12 cellular contexts compared by ENCODE assay signal in the genomic region with DNA sequence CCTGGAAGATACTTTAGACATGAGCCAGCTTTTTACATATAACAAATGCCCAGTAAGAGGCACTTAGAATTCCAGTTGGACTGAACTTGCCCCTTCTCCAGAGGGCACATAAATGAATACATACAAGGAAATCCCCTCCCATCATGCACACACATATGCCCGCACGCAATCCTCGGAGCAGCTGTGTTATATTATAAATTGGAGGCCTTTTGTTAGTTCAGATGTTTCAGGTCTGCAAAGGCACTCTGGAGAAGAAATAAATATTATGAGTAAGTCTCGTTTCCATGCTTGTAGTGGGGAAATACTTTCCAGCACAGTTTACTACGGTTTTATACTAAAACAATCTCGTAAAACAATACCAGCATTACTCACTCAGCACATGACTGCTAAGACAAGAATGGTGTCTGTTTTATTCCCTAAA. TPM values are rescaled to one million over a fixed set of nuclear protein-coding genes. Genes with fewer than 3 reads are reported as not detected.
DNase-seq lines count a peak whose midpoint lies in the region; ATAC-seq and TF ChIP-seq lines count a peak whose summit lies in the region.
"Had no signal": no experiment of that assay in that cellular context is flagged by ENCODE, and none has a peak within 500 bp of the region (broad histone marks: within the 10 kb centered on the region; RNA-seq: fewer than 3 reads in every experiment).

No MANE protein-coding gene starts in this region.

- no peak overlapping the region for H3K9ac ChIP-seq in SK-N-MC (ENCODE audit: insufficient read length)

- peak overlapping the region; percentile 76 for H3K27ac ChIP-seq in SK-N-MC
- H3K27ac ChIP-seq in psoas muscle: peak overlapping the region; percentile 31
- no peak overlapping the region for H3K27ac ChIP-seq in CD8-positive, alpha-beta memory T cell (ENCODE audit: low read depth, low read length)
- H3K27ac ChIP-seq: C4-2B had no signal

- intact Hi-C loops in psoas muscle (cut with DNase I): no loop called here

- no peaks in the 10 kb centered on the region for H3K9me3 Mint-ChIP-seq in CD8-positive, alpha-beta memory T cell
- H3K9me3 Mint-ChIP-seq: natural killer cell had no signal

- ATAC-seq in psoas muscle (peak in 2 of 4 donors; percentile 36 to 42), GM18520 (IDR thresholded peaks at IDR 0.05; ENCODE audit: unreplicated experiment) (no peak)
- ATAC-seq: natural killer cell had no signal

- H3K27ac Mint-ChIP-seq in CD8-positive, alpha-beta memory T cell: no peak overlapping the region
- H3K27ac Mint-ChIP-seq: natural killer cell had no signal

- TF ChIP-seq CTCF in AG09309 (IDR thresholded peaks at IDR 0.05; ENCODE audit: control insufficient read depth, insufficient read depth, low read depth, low read length, missing control alignments) (no peak), fibroblast of the aortic adventitia (IDR thresholded peaks at IDR 0.05; ENCODE audit: insufficient read depth, low read length) (no peak), psoas muscle (IDR thresholded peaks at IDR 0.05) (no peak)

- H3K27me3 ChIP-seq in psoas muscle (ENCODE audit: insufficient read depth in 3 of 3, low read length in 2 of 3): no peaks in the 10 kb centered on the region
- H3K27me3 ChIP-seq in CD8-positive, alpha-beta memory T cell (ENCODE audit: insufficient read depth, low read length, poor library complexity, severe bottlenecking): no peaks in the 10 kb centered on the region

- no peaks in the 10 kb centered on the region for H3K27me3 Mint-ChIP-seq in CD8-positive, alpha-beta memory T cell

- POLR2A ChIA-PET in CD8-positive, alpha-beta memory T cell (lab: Charles Lee): no interaction called here

- H3K4me3 ChIP-seq in AG09309 (ENCODE audit: control insufficient read depth, low read depth, low read length): no peak overlapping the region
- H3K4me3 ChIP-seq in SK-N-MC: no peak overlapping the region
- no peak overlapping the region for H3K4me3 ChIP-seq in fibroblast of the aortic adventitia (ENCODE audit: low read depth, low read length)
- no peak overlapping the region for H3K4me3 ChIP-seq in psoas muscle
- H3K4me3 ChIP-seq in CD8-positive, alpha-beta memory T cell (ENCODE audit: low read length): no peak overlapping the region

- WGBS in psoas muscle, 3 donors: 43 to 64% (median 45%) methylated on average over 6 of the region's 6 CpGs

- H3K36me3 ChIP-seq in SK-N-MC (ENCODE audit: insufficient read depth, low read length) (no peaks in the 10 kb centered on the region), psoas muscle (ENCODE audit: insufficient read depth in 1 of 2, low read depth in 1 of 2) (no peaks in the 10 kb centered on the region)
- no peaks in the 10 kb centered on the region for H3K36me3 ChIP-seq in CD8-positive, alpha-beta memory T cell (ENCODE audit: insufficient read depth, low read length)

- H3K4me3 Mint-ChIP-seq in CD8-positive, alpha-beta memory T cell: no peak overlapping the region
- H3K4me3 Mint-ChIP-seq: natural killer cell had no signal

- DNase-seq in AG09309 (ENCODE audit: low read depth) (peak; percentile 98), SK-N-MC (ENCODE audit: low read depth, low spot score) (no peak), fibroblast of the aortic adventitia (ENCODE audit: low read depth) (peak; percentile 98), psoas muscle (no peak), NOMO-1 treated with DMSO at 0.1 percent for 48 hours (lab: John Stamatoyannopoulos, UW; ENCODE audit: unreplicated experiment) (no peak), KG1 (lab: John Stamatoyannopoulos, UW) (no peak)
- no peak for DNase-seq in CD8-positive, alpha-beta memory T cell
- DNase-seq: GOT3, natural killer cell, T-helper 1 cell had no signal

- H3K4me1 Mint-ChIP-seq in CD8-positive, alpha-beta memory T cell: no peaks in the 10 kb centered on the region
- H3K4me1 Mint-ChIP-seq: natural killer cell had no signal

- no peaks in the 10 kb centered on the region for H3K36me3 Mint-ChIP-seq in CD8-positive, alpha-beta memory T cell
- H3K36me3 Mint-ChIP-seq: natural killer cell had no signal

- peaks cover 5% of the 10 kb centered on the region for H3K4me1 ChIP-seq in psoas muscle
- no peaks in the 10 kb centered on the region for H3K4me1 ChIP-seq in CD8-positive, alpha-beta memory T cell (ENCODE audit: insufficient read depth, low read length)

- H3K9me3 ChIP-seq in SK-N-MC (ENCODE audit: low read depth, low read length): no peaks in the 10 kb centered on the region
- H3K9me3 ChIP-seq in psoas muscle: no peaks in the 10 kb centered on the region
- H3K9me3 ChIP-seq in CD8-positive, alpha-beta memory T cell (ENCODE audit: low read length): no peaks in the 10 kb centered on the region

- CTCF ChIA-PET in CD8-positive, alpha-beta memory T cell (lab: Charles Lee): no interaction called here

RNA-seq across cellular contexts. Expression of gene MUSK, which starts 17.6 kb away (rescaled TPM):
- total RNA-seq in fibroblast of the aortic adventitia (ENCODE audit: low replicate concordance) (1.4 TPM in 1 of 2 replicates, not detected in the other), psoas muscle (10 to 100 TPM in 1 of 4 donors, 1 to 10 TPM in 3; 1.2 to 15.7 (median 4.1) TPM)
- 1 to 10 TPM in 2 of 3 donors, under 1 TPM in 1; 0.66 to 6.7 (median 2.3) TPM for polyA plus RNA-seq in psoas muscle
- total RNA-seq in CD8-positive, alpha-beta memory T cell: not detected
- polyA plus RNA-seq in CD8-positive, alpha-beta memory T cell: not detected
- total RNA-seq: natural killer cell had no signal

Comparison
In these comparisons a context has a peak if more than half of its experiments do, and no peak if none do; other contexts are left out.
1. DNase-seq: peak in AG09309 (single experiment) and fibroblast of the aortic adventitia (single experiment); none in SK-N-MC (single experiment), psoas muscle (0 of 2), NOMO-1 treated with DMSO at 0.1 percent for 48 hours (single experiment), CD8-positive, alpha-beta memory T cell (0 of 5) and KG1 (single experiment).